ENCODE assay signal across 1 cellular context in the genomic region with DNA sequence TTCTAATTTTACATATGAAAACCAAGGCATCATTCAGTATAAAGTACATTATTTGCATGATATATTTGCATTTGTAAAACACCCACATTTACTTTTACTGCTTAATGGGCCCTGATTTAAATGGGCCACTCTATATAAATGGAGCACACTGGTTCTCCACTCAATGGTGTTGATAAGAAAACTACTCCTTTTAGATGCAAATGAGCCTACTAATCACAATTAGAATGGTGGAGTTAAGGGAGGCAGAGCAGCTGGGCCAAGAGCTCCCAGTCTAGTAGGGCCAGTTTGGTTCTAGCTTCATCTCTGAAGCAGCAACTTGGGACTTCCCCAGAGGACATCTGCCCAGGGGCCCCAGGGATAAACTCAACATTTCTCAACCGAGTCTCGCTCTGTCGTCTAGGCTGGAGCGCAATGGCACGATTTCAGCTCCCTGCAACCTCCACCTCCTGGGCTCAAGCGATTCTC.
TF ChIP-seq lines count a peak whose summit lies in the region.

No MANE protein-coding gene starts in this region.

TF ChIP-seq in GM23338, 12 proteins besides CTCF, POLR2A, EP300 and RAD21 (continued from another document):
- TF ChIP-seq STAT1 (IDR thresholded peaks at IDR 0.05; ENCODE audit: unreplicated experiment) (no peak), EZH2phosphoT487 (IDR thresholded peaks at IDR 0.05; ENCODE audit: unreplicated experiment) (no peak), POLR2AphosphoS5 (IDR thresholded peaks at IDR 0.05; ENCODE audit: low read depth) (no peak; the same call in 1 of the 2 replicates), NANOG (IDR thresholded peaks at IDR 0.05; ENCODE audit: borderline replicate concordance) (peak; percentile 100), JUNB (IDR thresholded peaks at IDR 0.05; ENCODE audit: unreplicated experiment) (no peak), ZNF114 (CRISPR knock-in tag; IDR thresholded peaks at IDR 0.05) (peak; percentile 97)
- TF ChIP-seq, protein P1, sequence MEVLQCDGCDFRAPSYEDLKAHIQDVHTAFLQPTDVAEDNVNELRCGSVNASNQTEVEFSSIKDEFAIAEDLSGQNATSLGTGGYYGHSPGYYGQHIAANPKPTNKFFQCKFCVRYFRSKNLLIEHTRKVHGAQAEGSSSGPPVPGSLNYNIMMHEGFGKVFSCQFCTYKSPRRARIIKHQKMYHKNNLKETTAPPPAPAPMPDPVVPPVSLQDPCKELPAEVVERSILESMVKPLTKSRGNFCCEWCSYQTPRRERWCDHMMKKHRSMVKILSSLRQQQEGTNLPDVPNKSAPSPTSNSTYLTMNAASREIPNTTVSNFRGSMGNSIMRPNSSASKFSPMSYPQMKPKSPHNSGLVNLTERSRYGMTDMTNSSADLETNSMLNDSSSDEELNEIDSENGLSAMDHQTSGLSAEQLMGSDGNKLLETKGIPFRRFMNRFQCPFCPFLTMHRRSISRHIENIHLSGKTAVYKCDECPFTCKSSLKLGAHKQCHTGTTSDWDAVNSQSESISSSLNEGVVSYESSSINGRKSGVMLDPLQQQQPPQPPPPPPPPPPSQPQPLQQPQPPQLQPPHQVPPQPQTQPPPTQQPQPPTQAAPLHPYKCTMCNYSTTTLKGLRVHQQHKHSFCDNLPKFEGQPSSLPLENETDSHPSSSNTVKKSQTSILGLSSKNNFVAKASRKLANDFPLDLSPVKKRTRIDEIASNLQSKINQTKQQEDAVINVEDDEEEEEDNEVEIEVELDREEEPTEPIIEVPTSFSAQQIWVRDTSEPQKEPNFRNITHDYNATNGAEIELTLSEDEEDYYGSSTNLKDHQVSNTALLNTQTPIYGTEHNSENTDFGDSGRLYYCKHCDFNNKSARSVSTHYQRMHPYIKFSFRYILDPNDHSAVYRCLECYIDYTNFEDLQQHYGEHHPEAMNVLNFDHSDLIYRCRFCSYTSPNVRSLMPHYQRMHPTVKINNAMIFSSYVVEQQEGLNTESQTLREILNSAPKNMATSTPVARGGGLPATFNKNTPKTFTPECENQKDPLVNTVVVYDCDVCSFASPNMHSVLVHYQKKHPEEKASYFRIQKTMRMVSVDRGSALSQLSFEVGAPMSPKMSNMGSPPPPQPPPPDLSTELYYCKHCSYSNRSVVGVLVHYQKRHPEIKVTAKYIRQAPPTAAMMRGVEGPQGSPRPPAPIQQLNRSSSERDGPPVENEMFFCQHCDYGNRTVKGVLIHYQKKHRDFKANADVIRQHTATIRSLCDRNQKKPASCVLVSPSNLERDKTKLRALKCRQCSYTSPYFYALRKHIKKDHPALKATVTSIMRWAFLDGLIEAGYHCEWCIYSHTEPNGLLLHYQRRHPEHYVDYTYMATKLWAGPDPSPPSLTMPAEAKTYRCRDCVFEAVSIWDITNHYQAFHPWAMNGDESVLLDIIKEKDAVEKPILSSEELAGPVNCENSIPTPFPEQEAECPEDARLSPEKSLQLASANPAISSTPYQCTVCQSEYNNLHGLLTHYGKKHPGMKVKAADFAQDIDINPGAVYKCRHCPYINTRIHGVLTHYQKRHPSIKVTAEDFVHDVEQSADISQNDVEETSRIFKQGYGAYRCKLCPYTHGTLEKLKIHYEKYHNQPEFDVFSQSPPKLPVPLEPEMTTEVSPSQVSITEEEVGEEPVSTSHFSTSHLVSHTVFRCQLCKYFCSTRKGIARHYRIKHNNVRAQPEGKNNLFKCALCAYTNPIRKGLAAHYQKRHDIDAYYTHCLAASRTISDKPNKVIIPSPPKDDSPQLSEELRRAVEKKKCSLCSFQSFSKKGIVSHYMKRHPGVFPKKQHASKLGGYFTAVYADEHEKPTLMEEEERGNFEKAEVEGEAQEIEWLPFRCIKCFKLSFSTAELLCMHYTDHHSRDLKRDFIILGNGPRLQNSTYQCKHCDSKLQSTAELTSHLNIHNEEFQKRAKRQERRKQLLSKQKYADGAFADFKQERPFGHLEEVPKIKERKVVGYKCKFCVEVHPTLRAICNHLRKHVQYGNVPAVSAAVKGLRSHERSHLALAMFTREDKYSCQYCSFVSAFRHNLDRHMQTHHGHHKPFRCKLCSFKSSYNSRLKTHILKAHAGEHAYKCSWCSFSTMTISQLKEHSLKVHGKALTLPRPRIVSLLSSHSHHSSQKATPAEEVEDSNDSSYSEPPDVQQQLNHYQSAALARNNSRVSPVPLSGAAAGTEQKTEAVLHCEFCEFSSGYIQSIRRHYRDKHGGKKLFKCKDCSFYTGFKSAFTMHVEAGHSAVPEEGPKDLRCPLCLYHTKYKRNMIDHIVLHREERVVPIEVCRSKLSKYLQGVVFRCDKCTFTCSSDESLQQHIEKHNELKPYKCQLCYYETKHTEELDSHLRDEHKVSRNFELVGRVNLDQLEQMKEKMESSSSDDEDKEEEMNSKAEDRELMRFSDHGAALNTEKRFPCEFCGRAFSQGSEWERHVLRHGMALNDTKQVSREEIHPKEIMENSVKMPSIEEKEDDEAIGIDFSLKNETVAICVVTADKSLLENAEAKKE (CRISPR knock-in tag; IDR thresholded peaks at IDR 0.05), result peak; percentile 100
- TF ChIP-seq, protein P2, sequence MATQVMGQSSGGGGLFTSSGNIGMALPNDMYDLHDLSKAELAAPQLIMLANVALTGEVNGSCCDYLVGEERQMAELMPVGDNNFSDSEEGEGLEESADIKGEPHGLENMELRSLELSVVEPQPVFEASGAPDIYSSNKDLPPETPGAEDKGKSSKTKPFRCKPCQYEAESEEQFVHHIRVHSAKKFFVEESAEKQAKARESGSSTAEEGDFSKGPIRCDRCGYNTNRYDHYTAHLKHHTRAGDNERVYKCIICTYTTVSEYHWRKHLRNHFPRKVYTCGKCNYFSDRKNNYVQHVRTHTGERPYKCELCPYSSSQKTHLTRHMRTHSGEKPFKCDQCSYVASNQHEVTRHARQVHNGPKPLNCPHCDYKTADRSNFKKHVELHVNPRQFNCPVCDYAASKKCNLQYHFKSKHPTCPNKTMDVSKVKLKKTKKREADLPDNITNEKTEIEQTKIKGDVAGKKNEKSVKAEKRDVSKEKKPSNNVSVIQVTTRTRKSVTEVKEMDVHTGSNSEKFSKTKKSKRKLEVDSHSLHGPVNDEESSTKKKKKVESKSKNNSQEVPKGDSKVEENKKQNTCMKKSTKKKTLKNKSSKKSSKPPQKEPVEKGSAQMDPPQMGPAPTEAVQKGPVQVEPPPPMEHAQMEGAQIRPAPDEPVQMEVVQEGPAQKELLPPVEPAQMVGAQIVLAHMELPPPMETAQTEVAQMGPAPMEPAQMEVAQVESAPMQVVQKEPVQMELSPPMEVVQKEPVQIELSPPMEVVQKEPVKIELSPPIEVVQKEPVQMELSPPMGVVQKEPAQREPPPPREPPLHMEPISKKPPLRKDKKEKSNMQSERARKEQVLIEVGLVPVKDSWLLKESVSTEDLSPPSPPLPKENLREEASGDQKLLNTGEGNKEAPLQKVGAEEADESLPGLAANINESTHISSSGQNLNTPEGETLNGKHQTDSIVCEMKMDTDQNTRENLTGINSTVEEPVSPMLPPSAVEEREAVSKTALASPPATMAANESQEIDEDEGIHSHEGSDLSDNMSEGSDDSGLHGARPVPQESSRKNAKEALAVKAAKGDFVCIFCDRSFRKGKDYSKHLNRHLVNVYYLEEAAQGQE (IDR thresholded peaks at IDR 0.05; ENCODE audit: unreplicated experiment), result no peak
TF ChIP-seq in GM23338: peak in this region for 3.
